18 cellular contexts compared by ENCODE assay signal in genomic region chr4:153933851-153934688, GRCh38.
A peak's percentile ranks its signal among the peaks of the same experiment; 100 is the strongest.
DNase-seq lines count a peak whose midpoint lies in the region; ATAC-seq and TF ChIP-seq lines count a peak whose summit lies in the region.
"Had no signal": no experiment of that assay in that cellular context is flagged by ENCODE, and none has a peak within 500 bp of the region (broad histone marks: within the 10 kb centered on the region; RNA-seq: fewer than 3 reads in every experiment).

No MANE protein-coding gene starts in this region.

- no peak for TF ChIP-seq CTCF in Loucy (conservative IDR thresholded peaks at IDR 0.05; ENCODE audit: low read length)
- TF ChIP-seq CTCF in Caco-2 (IDR thresholded peaks at IDR 0.05; ENCODE audit: insufficient read depth in 1 of 2, low read depth in 1 of 2, low read length in 1 of 2, severe bottlenecking in 1 of 2, unreplicated experiment in 1 of 2) = no peak
- no peak for TF ChIP-seq CTCF in GM20000 (IDR thresholded peaks at IDR 0.05; ENCODE audit: extremely low read depth, missing control alignments)

- no peaks in the 10 kb centered on the region for H3K79me2 ChIP-seq in Loucy (ENCODE audit: insufficient read depth, low read length)

- H3K4me1 Mint-ChIP-seq in Caco-2 (ENCODE audit: low read depth, unreplicated experiment) = no peaks in the 10 kb centered on the region
- H3K4me1 Mint-ChIP-seq: natural killer cell had no signal

- no TSS peak for BruUV-seq in Caco-2 (replicated peaks; lab: Mats Ljungman, UMichigan)

- POLR2A ChIA-PET in Caco-2 (lab: Charles Lee) = no interaction called here

- H3K9me3 ChIP-seq in Loucy (ENCODE audit: insufficient read depth, low read depth, low read length) (no peaks in the 10 kb centered on the region), Caco-2 (no peaks in the 10 kb centered on the region)
- H3K9me3 ChIP-seq: BLaER1 had no signal

- no peak overlapping the region for H3K4me3 ChIP-seq in Loucy (ENCODE audit: low read length, poor library complexity, severe bottlenecking)
- H3K4me3 ChIP-seq in Caco-2 (ENCODE audit: low read depth, low read length) = no peak overlapping the region
- H3K4me3 ChIP-seq: BLaER1 had no signal

- DNase-seq in midbrain (lab: John Stamatoyannopoulos, UW) (peak; percentile 5), Caco-2 (no peak), GM20000 (ENCODE audit: low spot score) (no peak)
- no peak for DNase-seq in activated T-cell treated with anti-CD3 and anti-CD28 coated beads, Interleukin-2, amount 50 U/mL, for 1 hour
- DNase-seq: activated CD4-positive, alpha-beta memory T cell treated with anti-CD3 and anti-CD28 coated beads for 36 hours; activated naive CD4-positive, alpha-beta T cell treated with anti-CD3 and anti-CD28 coated beads for 36 hours; EL; natural killer cell; NCI-H1436 treated with DMSO at 0.1 percent for 48 hours; NCI-H510A treated with DMSO at 0.1 percent for 48 hours; stimulated activated CD4-positive, alpha-beta T cell treated with anti-CD3 and anti-CD28 coated beads, Interleukin-15, amount 100 ng/mL, for 24 hours had no signal

- intact Hi-C loops in Caco-2 (cut with micrococcal nuclease; ENCODE audit: unreplicated experiment) = no loop called here

- H3K27ac ChIP-seq in cingulate gyrus (ENCODE audit: low read depth, low read length) (peak overlapping the region; percentile 67), temporal lobe (ENCODE audit: low read depth, low read length) (peak overlapping the region; percentile 17)
- H3K27ac ChIP-seq: BLaER1 had no signal

- H3F3A ChIP-seq in Loucy (ENCODE audit: low read depth) = no peaks in the 10 kb centered on the region

- CTCF ChIA-PET in Caco-2 (lab: Charles Lee) = no interaction called here

- ATAC-seq in GM21619 (IDR thresholded peaks at IDR 0.05; ENCODE audit: unreplicated experiment) = no peak
- ATAC-seq: HCT116, natural killer cell had no signal

- H3K9me3 Mint-ChIP-seq in Caco-2 (ENCODE audit: unreplicated experiment) = no peaks in the 10 kb centered on the region
- H3K9me3 Mint-ChIP-seq: activated CD4-positive, alpha-beta memory T cell treated with anti-CD3 and anti-CD28 coated beads for 36 hours; activated naive CD4-positive, alpha-beta T cell treated with anti-CD3 and anti-CD28 coated beads for 36 hours; T-helper 2 cell treated with Interferon-gamma antibody and Interleukin-4, amounts not matched to agents 5 μg/mL and 100 μg/mL, for 36 hours had no signal

- no peaks in the 10 kb centered on the region for H3K9me2 ChIP-seq in Loucy (replicated peaks; ENCODE audit: low read depth, low read length)

- H4K20me1 ChIP-seq in Loucy (ENCODE audit: insufficient read depth, low read length, poor library complexity, severe bottlenecking) = no peaks in the 10 kb centered on the region
- H4K20me1 ChIP-seq: BLaER1 had no signal

- H3K27ac Mint-ChIP-seq in Caco-2 (ENCODE audit: unreplicated experiment) = no peak overlapping the region
- H3K27ac Mint-ChIP-seq: activated CD4-positive, alpha-beta memory T cell treated with anti-CD3 and anti-CD28 coated beads for 36 hours; activated naive CD4-positive, alpha-beta T cell treated with anti-CD3 and anti-CD28 coated beads for 36 hours; natural killer cell; T-helper 2 cell treated with Interferon-gamma antibody and Interleukin-4, amounts not matched to agents 5 μg/mL and 100 μg/mL, for 36 hours had no signal

- H3K4me1 ChIP-seq in Loucy (ENCODE audit: insufficient read depth, low read length, poor library complexity, severe bottlenecking) (peaks cover 48% of the 10 kb centered on the region), Caco-2 (no peaks in the 10 kb centered on the region)
- H3K4me1 ChIP-seq: BLaER1 had no signal

- H3K27me3 Mint-ChIP-seq in Caco-2 (ENCODE audit: insufficient read depth, unreplicated experiment) = peaks cover 11% of the 10 kb centered on the region

- no peak overlapping the region for H3K4me3 Mint-ChIP-seq in Caco-2 (ENCODE audit: unreplicated experiment)
- H3K4me3 Mint-ChIP-seq: activated CD4-positive, alpha-beta memory T cell treated with anti-CD3 and anti-CD28 coated beads for 36 hours; activated naive CD4-positive, alpha-beta T cell treated with anti-CD3 and anti-CD28 coated beads for 36 hours; natural killer cell; T-helper 2 cell treated with Interferon-gamma antibody and Interleukin-4, amounts not matched to agents 5 μg/mL and 100 μg/mL, for 36 hours had no signal

- H2AFZ ChIP-seq in Loucy (ENCODE audit: low read length) = peak overlapping the region; percentile 38; the same call in 1 of the 2 replicates

- no peaks in the 10 kb centered on the region for H3K36me3 ChIP-seq in Loucy (ENCODE audit: insufficient read depth, low read length)
- H3K36me3 ChIP-seq in Caco-2 (ENCODE audit: control insufficient read depth, insufficient read depth, low read length) = no peaks in the 10 kb centered on the region
- H3K36me3 ChIP-seq: BLaER1 had no signal

- H3K27me3 ChIP-seq in Loucy (ENCODE audit: insufficient read depth, low read length, poor library complexity, severe bottlenecking) (no peaks in the 10 kb centered on the region), Caco-2 (replicated peaks; ENCODE audit: control insufficient read depth, insufficient read depth, low read length) (no peaks in the 10 kb centered on the region)
- H3K27me3 ChIP-seq: BLaER1 had no signal

- H3K4me2 ChIP-seq in Loucy (ENCODE audit: low read depth, low read length, poor library complexity, severe bottlenecking) = no peak overlapping the region
- H3K4me2 ChIP-seq: BLaER1 had no signal

- no peak overlapping the region for H3K9ac ChIP-seq in Loucy (ENCODE audit: low read depth, low read length, poor library complexity, severe bottlenecking)
- H3K9ac ChIP-seq: BLaER1 had no signal

- no peaks in the 10 kb centered on the region for H3K36me3 Mint-ChIP-seq in Caco-2 (ENCODE audit: insufficient read depth, unreplicated experiment)
- H3K36me3 Mint-ChIP-seq: activated CD4-positive, alpha-beta memory T cell treated with anti-CD3 and anti-CD28 coated beads for 36 hours; natural killer cell had no signal
